In the genomic region with DNA sequence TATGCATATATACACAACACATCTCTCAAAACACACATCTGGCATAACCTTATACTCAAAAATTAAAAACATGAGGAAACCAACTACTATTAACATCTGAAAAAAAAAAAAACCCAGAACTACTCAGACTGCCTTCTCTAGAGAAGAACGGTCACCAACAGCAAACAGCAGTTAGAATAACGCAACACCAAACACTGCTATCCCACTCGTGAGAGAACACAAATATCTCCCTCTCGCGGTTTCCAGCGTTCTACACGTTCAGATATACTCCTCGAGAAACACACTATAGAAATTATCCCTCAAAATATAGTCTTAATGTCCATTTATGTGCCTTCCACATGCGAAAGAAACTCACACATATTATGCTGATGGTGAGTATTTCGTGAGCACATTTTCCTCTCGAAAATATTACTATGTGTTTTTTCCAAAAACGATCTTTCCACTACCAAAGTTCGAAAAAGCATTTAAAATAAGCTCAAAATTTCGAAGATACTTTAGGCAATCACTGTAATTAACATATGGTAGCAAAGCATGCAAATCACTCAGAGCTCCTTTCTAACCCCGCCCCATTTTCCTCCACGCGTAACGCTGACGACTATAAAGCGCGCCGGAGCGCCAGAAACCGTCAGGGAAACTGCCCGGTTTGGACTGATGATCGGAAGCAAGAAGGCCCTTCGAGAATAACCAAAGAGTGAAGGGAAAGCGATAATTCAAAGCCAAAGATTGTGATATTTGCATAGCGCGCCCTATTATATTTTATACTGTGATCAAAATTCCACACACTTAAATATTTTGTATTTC, we compare ENCODE assay signal across 8 cellular contexts.
DNase-seq lines count a peak whose midpoint lies in the region; TF ChIP-seq lines count a peak whose summit lies in the region.

No MANE protein-coding gene starts in this region.

- H3K4ac ChIP-seq in neuronal stem cell (ENCODE audit: low read length): no peak overlapping the region

- H2AFZ ChIP-seq in MM.1S (ENCODE audit: low read length): peak overlapping the region; percentile 81
- H2AFZ ChIP-seq in neuronal stem cell (ENCODE audit: low read length): peak overlapping the region; percentile 51

- H3K4me1 ChIP-seq in MM.1S (ENCODE audit: low read length): peaks cover 21% of the 10 kb centered on the region
- H3K4me1 ChIP-seq in neuronal stem cell (ENCODE audit: control insufficient read depth in 2 of 2, insufficient read depth in 1 of 2, low read depth in 1 of 2, low read length in 2 of 2): peaks cover 0 to 3% of the 10 kb centered on the region in 2 donors
- peaks cover 3 to 11% (median 9%) of the 10 kb centered on the region in 5 donors for H3K4me1 ChIP-seq in subcutaneous abdominal adipose tissue (ENCODE audit: control insufficient read depth in 5 of 5, insufficient read depth in 5 of 5, low read length in 5 of 5)

- no peaks in the 10 kb centered on the region for H3K9me2 ChIP-seq in MM.1S (replicated peaks; ENCODE audit: insufficient read depth, low read length)

- no peak overlapping the region for H4K8ac ChIP-seq in neuronal stem cell (ENCODE audit: low read depth, low read length)

- H2BK120ac ChIP-seq in neuronal stem cell (ENCODE audit: low read depth, low read length): no peak overlapping the region

- H3K4me3 ChIP-seq in MM.1S (ENCODE audit: low read length) (peak overlapping the region; percentile 60), neuronal stem cell (ENCODE audit: low read length in 2 of 2) (peak overlapping the region in 1 of 2 donors; percentile 40), subcutaneous abdominal adipose tissue (ENCODE audit: low read depth in 1 of 5, low read length in 5 of 5) (peak overlapping the region; percentile 59 to 67 (median 62))

- H3K36me3 ChIP-seq in MM.1S (replicated peaks; ENCODE audit: insufficient read depth, low read length): no peaks in the 10 kb centered on the region
- H3K36me3 ChIP-seq in neuronal stem cell (replicated peaks in 1 of 2; ENCODE audit: control insufficient read depth in 2 of 2, insufficient read depth in 2 of 2, low read length in 2 of 2): no peaks in the 10 kb centered on the region
- no peaks in the 10 kb centered on the region for H3K36me3 ChIP-seq in subcutaneous abdominal adipose tissue (ENCODE audit: control insufficient read depth in 5 of 5, insufficient read depth in 5 of 5, low read length in 5 of 5)

- H4K20me1 ChIP-seq in MM.1S (ENCODE audit: insufficient read depth, low read length): no peaks in the 10 kb centered on the region

- WGBS in neuronal stem cell (ENCODE audit: extremely low coverage in 2 of 2, insufficient read length in 2 of 2, insufficient replicate concordance in 1 of 2), 2 donors: no CpG with 5 or more reads among the region's 30 CpGs

- peak overlapping the region; percentile 87 for H3K4me2 ChIP-seq in MM.1S (ENCODE audit: low read depth, low read length)
- peak overlapping the region; percentile 48 for H3K4me2 ChIP-seq in neuronal stem cell (ENCODE audit: insufficient read depth, low read length, poor library complexity, severe bottlenecking)

- H2AK5ac ChIP-seq in neuronal stem cell (ENCODE audit: low read depth, low read length): no peak overlapping the region

- no peak overlapping the region for H3K18ac ChIP-seq in neuronal stem cell (ENCODE audit: low read length)

- H3K9me3 ChIP-seq in MM.1S (replicated peaks; ENCODE audit: insufficient read depth, low read length) (no peaks in the 10 kb centered on the region), neuronal stem cell (replicated peaks in 1 of 2; ENCODE audit: control insufficient read depth in 2 of 2, insufficient read depth in 1 of 2, low read depth in 1 of 2, low read length in 2 of 2) (no peaks in the 10 kb centered on the region), subcutaneous abdominal adipose tissue (ENCODE audit: control insufficient read depth in 5 of 5, low read length in 5 of 5) (no peaks in the 10 kb centered on the region)

- H3K9ac ChIP-seq in MM.1S (ENCODE audit: low read length) (peak overlapping the region; percentile 62), neuronal stem cell (ENCODE audit: low read depth, low read length, poor library complexity) (no peak overlapping the region), subcutaneous abdominal adipose tissue (ENCODE audit: low read length in 5 of 5) (peak overlapping the region; percentile 60 to 90 (median 77))

- DNase-seq in GDM1 (lab: John Stamatoyannopoulos, UW): peak; percentile 90
- peak; percentile 99 for DNase-seq in HCEC 1CT
- DNase-seq in MM.1S: peak; percentile 97
- DNase-seq in SIG-M5 treated with dmso at 0.1 percent for 504 hours (lab: John Stamatoyannopoulos, UW; ENCODE audit: unreplicated experiment): peak; percentile 100
- DNase-seq in activated naive CD4-positive, alpha-beta T cell (lab: John Stamatoyannopoulos, UW): peak; percentile 78 to 85 (median 82)
- peak; percentile 82 for DNase-seq in germinal center (ENCODE audit: low spot score)
- peak; percentile 94 for DNase-seq in neuronal stem cell (ENCODE audit: low spot score)

- no peak overlapping the region for H2BK15ac ChIP-seq in neuronal stem cell (ENCODE audit: low read length)

- H3K27me3 ChIP-seq in MM.1S (replicated peaks; ENCODE audit: insufficient read depth, low read length) (no peaks in the 10 kb centered on the region), neuronal stem cell (ENCODE audit: control insufficient read depth in 3 of 3, insufficient read depth in 3 of 3, low read depth in 1 of 3, low read length in 3 of 3) (no peaks in the 10 kb centered on the region), subcutaneous abdominal adipose tissue (ENCODE audit: control insufficient read depth in 5 of 5, insufficient read depth in 4 of 5, low read length in 5 of 5) (no peaks in the 10 kb centered on the region)

- H3K27ac ChIP-seq in MM.1S (ENCODE audit: low read length) (peak overlapping the region; percentile 79), neuronal stem cell (replicated peaks; ENCODE audit: low read length) (peak overlapping the region; percentile 85), subcutaneous abdominal adipose tissue (ENCODE audit: low read depth, low read length) (peak overlapping the region; percentile 68)

- no peak overlapping the region for H4K91ac ChIP-seq in neuronal stem cell (ENCODE audit: low read depth, low read length, poor library complexity)

- no peaks in the 10 kb centered on the region for H3K79me1 ChIP-seq in neuronal stem cell (ENCODE audit: low read depth, low read length)

- peak; percentile 30 for TF ChIP-seq CTCF in MM.1S (IDR thresholded peaks at IDR 0.05; ENCODE audit: low read length)

- no peak overlapping the region for H2BK12ac ChIP-seq in neuronal stem cell (ENCODE audit: low read length)

- no peak overlapping the region for H3K14ac ChIP-seq in neuronal stem cell (ENCODE audit: low read length)

- peak overlapping the region; percentile 50 for H3K23ac ChIP-seq in neuronal stem cell (ENCODE audit: low read depth, low read length, poor library complexity)

- H3F3A ChIP-seq in MM.1S (ENCODE audit: insufficient read depth, low read length): peaks cover 22% of the 10 kb centered on the region

- H2BK5ac ChIP-seq in neuronal stem cell (ENCODE audit: low read length): no peak overlapping the region

- H3K79me2 ChIP-seq in MM.1S (ENCODE audit: low read length): no peaks in the 10 kb centered on the region
